2 cellular contexts compared by ENCODE assay signal in the genomic region with DNA sequence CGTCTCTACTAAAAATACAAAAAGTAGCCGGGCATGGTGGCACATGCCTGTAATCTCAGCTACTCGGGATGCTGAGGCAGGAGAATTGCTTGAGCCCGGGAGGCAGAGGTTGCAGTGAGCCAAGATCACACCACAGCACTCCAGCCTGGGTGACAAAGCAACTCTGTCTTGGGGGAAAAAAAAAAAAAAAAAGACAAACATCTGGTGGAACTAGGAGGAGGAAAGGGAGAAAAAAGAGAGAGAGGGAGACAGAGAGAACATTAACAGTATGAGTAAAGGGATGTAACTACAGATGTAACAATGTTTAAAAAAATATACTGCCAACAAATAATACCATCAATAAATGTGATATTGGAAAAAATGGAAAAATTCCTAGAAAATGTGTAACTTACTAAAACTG. TPM values are rescaled to one million over a fixed set of nuclear protein-coding genes. Genes with fewer than 3 reads are reported as not detected.
"Had no signal": no experiment of that assay in that cellular context is flagged by ENCODE, and none has a peak within 500 bp of the region (broad histone marks: within the 10 kb centered on the region; RNA-seq: fewer than 3 reads in every experiment).

No MANE protein-coding gene starts in this region.

RNA-seq across cellular contexts. Expression of a gene that starts 32.3 kb away (rescaled TPM):
- total RNA-seq: activated B cell treated with CpG ODN at 0.5 μM for 24 hours; activated CD8-positive, alpha-beta T cell treated with anti-CD3 and anti-CD28 coated beads, Interleukin-2, amount 10 ng/mL, durations not matched to agents 7 days and 5 days had no signal
